In the genomic region with DNA sequence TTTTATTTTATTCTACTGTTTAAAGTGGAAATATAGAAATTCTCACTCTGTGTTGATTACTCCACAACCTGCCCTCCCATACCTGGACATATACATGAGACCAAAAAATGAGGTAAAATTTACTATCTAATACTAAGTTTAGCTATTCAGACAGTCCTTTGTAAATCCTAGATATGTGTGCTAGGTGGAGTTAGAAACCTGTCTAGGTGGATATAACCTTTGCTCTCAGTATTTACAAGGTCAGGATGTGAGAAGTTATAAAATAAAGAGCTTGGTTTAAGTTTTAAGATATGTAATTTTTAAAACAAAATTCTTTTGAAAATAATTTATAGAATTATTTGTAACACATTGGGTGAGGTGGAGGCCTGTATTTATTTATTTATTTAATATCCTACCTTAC, we compare ENCODE assay signal across 1 cellular context.
TF ChIP-seq lines count a peak whose summit lies in the region.

No MANE protein-coding gene starts in this region.

TF ChIP-seq in HCT116, 20 proteins besides CTCF, POLR2A, EP300 and RAD21 (continued from another document):
- TF ChIP-seq FOSL1 (IDR thresholded peaks at IDR 0.05; ENCODE audit: low read depth) (no peak), EZH2phosphoT487 (IDR thresholded peaks at IDR 0.05; ENCODE audit: borderline replicate concordance) (no peak)
- TF ChIP-seq, protein P1, sequence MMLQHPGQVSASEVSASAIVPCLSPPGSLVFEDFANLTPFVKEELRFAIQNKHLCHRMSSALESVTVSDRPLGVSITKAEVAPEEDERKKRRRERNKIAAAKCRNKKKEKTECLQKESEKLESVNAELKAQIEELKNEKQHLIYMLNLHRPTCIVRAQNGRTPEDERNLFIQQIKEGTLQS (IDR thresholded peaks at IDR 0.05) = no peak
- TF ChIP-seq, protein P2, sequence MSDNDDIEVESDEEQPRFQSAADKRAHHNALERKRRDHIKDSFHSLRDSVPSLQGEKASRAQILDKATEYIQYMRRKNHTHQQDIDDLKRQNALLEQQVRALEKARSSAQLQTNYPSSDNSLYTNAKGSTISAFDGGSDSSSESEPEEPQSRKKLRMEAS (IDR thresholded peaks at IDR 0.05) = no peak
